ENCODE assay signal across 19 cellular contexts in genomic region chr14:54647378-54647777, GRCh38.
DNase-seq lines count a peak whose midpoint lies in the region; ATAC-seq, FAIRE-seq and TF ChIP-seq lines count a peak whose summit lies in the region.
"Had no signal": no experiment of that assay in that cellular context is flagged by ENCODE, and none has a peak within 500 bp of the region (broad histone marks: within the 10 kb centered on the region; RNA-seq: fewer than 3 reads in every experiment).

No MANE protein-coding gene starts in this region.

- peaks cover 4 to 16% (median 11%) of the 10 kb centered on the region in 5 donors for H3K27me3 Mint-ChIP-seq in naive thymus-derived CD8-positive, alpha-beta T cell

- no peaks in the 10 kb centered on the region for H3K36me3 Mint-ChIP-seq in naive thymus-derived CD8-positive, alpha-beta T cell

- FAIRE-seq in GM12892 (lab: Jason Lieb, UNC): no peak
- FAIRE-seq: G401.6 had no signal

- ATAC-seq in psoas muscle: no peak
- ATAC-seq in naive thymus-derived CD8-positive, alpha-beta T cell: no peak
- ATAC-seq: GM23338 had no signal

- H3K4me1 ChIP-seq in psoas muscle (peaks cover 61% of the 10 kb centered on the region), esophagus squamous epithelium (peaks cover 0 to 30% (median 5%) of the 10 kb centered on the region in 3 donors)

- no peak for TF ChIP-seq POLR2A in GM12892 (IDR thresholded peaks at IDR 0.05; ENCODE audit: low read depth, low read length)
- TF ChIP-seq POLR2A in esophagus squamous epithelium (IDR thresholded peaks at IDR 0.05): no peak

- H3K4me3 ChIP-seq in psoas muscle (no peak overlapping the region), esophagus squamous epithelium (no peak overlapping the region)
- H3K4me3 ChIP-seq: GM23338, Peyer's patch had no signal

- DNase-seq in NCI-H345 (lab: John Stamatoyannopoulos, UW) (peak; percentile 33), NCI-H345 treated with DMSO at 0.1 percent for 48 hours (lab: John Stamatoyannopoulos, UW; ENCODE audit: unreplicated experiment) (no peak), DMS53 (lab: John Stamatoyannopoulos, UW) (peak; percentile 79), NCI-H748 treated with DMSO at 0.1 percent for 48 hours (lab: John Stamatoyannopoulos, UW) (peak; percentile 51), psoas muscle (no peak), GM12892 (ENCODE audit: insufficient read length) (no peak), esophagus squamous epithelium (lab: John Stamatoyannopoulos, UW) (no peak)
- DNase-seq in naive thymus-derived CD8-positive, alpha-beta T cell: no peak
- DNase-seq: Calu3, H9, IMR-90, KG1, NCI-H1048, NCI-H1436, NCI-H187, Peyer's patch, SHP77 treated with DMSO at 0.1 percent for 48 hours had no signal

- peaks cover 0 to 4% (median 0%) of the 10 kb centered on the region in 3 donors for H3K27me3 ChIP-seq in psoas muscle (ENCODE audit: insufficient read depth in 3 of 3, low read length in 2 of 3)
- H3K27me3 ChIP-seq in esophagus squamous epithelium: no peaks in the 10 kb centered on the region
- H3K27me3 ChIP-seq: Peyer's patch had no signal

- H3K9me3 ChIP-seq in psoas muscle: no peaks in the 10 kb centered on the region
- H3K9me3 ChIP-seq in esophagus squamous epithelium: no peaks in the 10 kb centered on the region
- H3K9me3 ChIP-seq: Peyer's patch had no signal

- H3K4me3 Mint-ChIP-seq in naive thymus-derived CD8-positive, alpha-beta T cell: no peak overlapping the region
- H3K4me3 Mint-ChIP-seq: GM23338, H9 had no signal

- H3K27ac ChIP-seq in psoas muscle: peak overlapping the region; percentile 88
- no peak overlapping the region for H3K27ac ChIP-seq in esophagus squamous epithelium
- H3K27ac ChIP-seq: Peyer's patch had no signal

- TF ChIP-seq CTCF in psoas muscle (IDR thresholded peaks at IDR 0.05) (no peak), esophagus squamous epithelium (IDR thresholded peaks at IDR 0.05) (no peak)

- POLR2A ChIA-PET in naive thymus-derived CD8-positive, alpha-beta T cell (lab: Charles Lee): no interaction called here

- intact Hi-C loops in psoas muscle (cut with DNase I): no loop called here
- intact Hi-C loops in esophagus squamous epithelium (cut with DNase I): no loop called here

- no peaks in the 10 kb centered on the region for H3K9me3 Mint-ChIP-seq in naive thymus-derived CD8-positive, alpha-beta T cell
- H3K9me3 Mint-ChIP-seq: GM23338, H9 had no signal

- H3K4me1 Mint-ChIP-seq in naive thymus-derived CD8-positive, alpha-beta T cell: no peaks in the 10 kb centered on the region

- no peaks in the 10 kb centered on the region for H3K36me3 ChIP-seq in psoas muscle (ENCODE audit: insufficient read depth in 1 of 2, low read depth in 1 of 2)
- no peaks in the 10 kb centered on the region for H3K36me3 ChIP-seq in esophagus squamous epithelium
- H3K36me3 ChIP-seq: Peyer's patch had no signal

- H3K27ac Mint-ChIP-seq in naive thymus-derived CD8-positive, alpha-beta T cell: no peak overlapping the region
- H3K27ac Mint-ChIP-seq: GM23338, H9 had no signal

- 93 to 96% (median 95%) methylated on average over 3 of the region's 3 CpGs for WGBS in psoas muscle, 3 donors
- 93% methylated on average over 3 of the region's 3 CpGs for WGBS in esophagus squamous epithelium, 2 donors

Comparison
In these comparisons a context has a peak if more than half of its experiments do, and no peak if none do; other contexts are left out.
1. DNase-seq: peak in NCI-H345 (single experiment), DMS53 (single experiment) and NCI-H748 treated with DMSO at 0.1 percent for 48 hours (single experiment); none in NCI-H345 treated with DMSO at 0.1 percent for 48 hours (single experiment), psoas muscle (0 of 2), GM12892 (single experiment), naive thymus-derived CD8-positive, alpha-beta T cell (0 of 10) and esophagus squamous epithelium (single experiment).